ENCODE assay signal across 1 cellular context in genomic region chr6:43368517-43369160, GRCh38.
TF ChIP-seq lines count a peak whose summit lies in the region.

No MANE protein-coding gene starts in this region.

TF ChIP-seq in K562, 482 proteins besides CTCF, POLR2A, EP300 and RAD21 (continues in another document):
- TF ChIP-seq PTRF (tag; IDR thresholded peaks at IDR 0.05) = no peak
- TF ChIP-seq CBFB (CRISPR knock-in tag; IDR thresholded peaks at IDR 0.05) = peak; percentile 63; the same call in 1 of the 2 replicates
- TF ChIP-seq FOXA3 (CRISPR knock-in tag; conservative IDR thresholded peaks at IDR 0.05 in 1 of 2, IDR thresholded peaks at IDR 0.05 in 1 of 2) = 0 out of 4 replicates have a peak, but pooled peaks of 1 of the 2 experiments have one; percentile 16
- 0 out of 2 replicates have a peak, but pooled peaks have one; percentile 25 for TF ChIP-seq ZNF224 (CRISPR knock-in tag; IDR thresholded peaks at IDR 0.05)
- no peak for TF ChIP-seq NFYB (IDR thresholded peaks at IDR 0.05; ENCODE audit: extremely low read depth, insufficient read length)
- peak; percentile 68; the same call in 1 of the 2 replicates for TF ChIP-seq SP1 (CRISPR knock-in tag; IDR thresholded peaks at IDR 0.05)
- no peak for TF ChIP-seq E2F1 (CRISPR knock-in tag; IDR thresholded peaks at IDR 0.05)
- no peak for TF ChIP-seq ZNF274 (IDR thresholded peaks at IDR 0.05; ENCODE audit: borderline replicate concordance, low read depth, low read length)
- TF ChIP-seq ZNF778 (CRISPR knock-in tag; IDR thresholded peaks at IDR 0.05) = no peak
- no peak for TF ChIP-seq PRMT5 (CRISPR knock-in tag; IDR thresholded peaks at IDR 0.05)
- TF ChIP-seq MTA3 (IDR thresholded peaks at IDR 0.05; ENCODE audit: borderline replicate concordance) = 0 out of 2 replicates have a peak, but pooled peaks have one; percentile 54
- 0 out of 2 replicates have a peak, but pooled peaks have one; percentile 12 for TF ChIP-seq FOXK1 (CRISPR knock-in tag; IDR thresholded peaks at IDR 0.05; ENCODE audit: borderline replicate concordance)
- TF ChIP-seq ZNF780A (CRISPR knock-in tag; IDR thresholded peaks at IDR 0.05) = no peak
- TF ChIP-seq SAFB (IDR thresholded peaks at IDR 0.05; ENCODE audit: borderline replicate concordance, low read depth, low read length) = no peak
- peak; percentile 46 to 78; a peak in 3 of 4 replicates for TF ChIP-seq UBTF (IDR thresholded peaks at IDR 0.05; ENCODE audit: borderline replicate concordance in 1 of 2, low read depth in 2 of 2, low read length in 2 of 2)
- no peak for TF ChIP-seq ZNF449 (CRISPR knock-in tag; IDR thresholded peaks at IDR 0.05)
- TF ChIP-seq ARID3A (IDR thresholded peaks at IDR 0.05; ENCODE audit: borderline replicate concordance, low read depth, low read length) = no peak
- TF ChIP-seq SMARCE1 (IDR thresholded peaks at IDR 0.05) = peak; percentile 66; the same call in 1 of the 2 replicates
- TF ChIP-seq ZBTB1 (CRISPR knock-in tag; IDR thresholded peaks at IDR 0.05; ENCODE audit: borderline replicate concordance, low read depth) = peak; percentile 10; the same call in 1 of the 2 replicates
- TF ChIP-seq TBP (optimal IDR thresholded peaks at IDR 0.05; ENCODE audit: low read depth, low read length) = peak; percentile 27
- no peak for TF ChIP-seq TOE1 (IDR thresholded peaks at IDR 0.05; ENCODE audit: borderline replicate concordance)
- TF ChIP-seq TOE1 (CRISPR knock-in tag; IDR thresholded peaks at IDR 0.05; ENCODE audit: borderline replicate concordance, low read depth) = 0 out of 2 replicates have a peak, but pooled peaks have one; percentile 30
- 0 out of 2 replicates have a peak, but pooled peaks have one; percentile 31 for TF ChIP-seq ZNF584 (CRISPR knock-in tag; IDR thresholded peaks at IDR 0.05; ENCODE audit: low read depth)
- no peak for TF ChIP-seq VEZF1 (CRISPR knock-in tag; IDR thresholded peaks at IDR 0.05)
- TF ChIP-seq SMARCA4 (IDR thresholded peaks at IDR 0.05) = 0 out of 2 replicates have a peak, but pooled peaks have one; percentile 44
- 0 out of 2 replicates have a peak, but pooled peaks have one; percentile 39 for TF ChIP-seq BCOR (IDR thresholded peaks at IDR 0.05)
- TF ChIP-seq ZBTB40 (IDR thresholded peaks at IDR 0.05) = peak; percentile 51
- TF ChIP-seq ZBTB40 (CRISPR knock-in tag; IDR thresholded peaks at IDR 0.05) = no peak
- no peak for TF ChIP-seq U2AF2 (optimal IDR thresholded peaks at IDR 0.05; ENCODE audit: low read depth, low read length)
- 0 out of 2 replicates have a peak, but pooled peaks have one; percentile 22 for TF ChIP-seq CEBPG (CRISPR knock-in tag; IDR thresholded peaks at IDR 0.05)
- TF ChIP-seq CEBPG (tag; conservative IDR thresholded peaks at IDR 0.05 in 1 of 2, IDR thresholded peaks at IDR 0.05 in 1 of 2) = no peak
- no peak for TF ChIP-seq KDM5B (IDR thresholded peaks at IDR 0.05; ENCODE audit: insufficient replicate concordance, low read depth, low read length)
- no peak for TF ChIP-seq MLX (CRISPR knock-in tag; conservative IDR thresholded peaks at IDR 0.05)
- peak; percentile 34; the same call in 1 of the 2 replicates for TF ChIP-seq TFAP4 (CRISPR knock-in tag; IDR thresholded peaks at IDR 0.05; ENCODE audit: borderline replicate concordance)
- TF ChIP-seq MLLT1 (IDR thresholded peaks at IDR 0.05) = no peak
- TF ChIP-seq ZNF232 (CRISPR knock-in tag; IDR thresholded peaks at IDR 0.05) = peak; percentile 45; the same call in 1 of the 2 replicates
